In the genomic region with DNA sequence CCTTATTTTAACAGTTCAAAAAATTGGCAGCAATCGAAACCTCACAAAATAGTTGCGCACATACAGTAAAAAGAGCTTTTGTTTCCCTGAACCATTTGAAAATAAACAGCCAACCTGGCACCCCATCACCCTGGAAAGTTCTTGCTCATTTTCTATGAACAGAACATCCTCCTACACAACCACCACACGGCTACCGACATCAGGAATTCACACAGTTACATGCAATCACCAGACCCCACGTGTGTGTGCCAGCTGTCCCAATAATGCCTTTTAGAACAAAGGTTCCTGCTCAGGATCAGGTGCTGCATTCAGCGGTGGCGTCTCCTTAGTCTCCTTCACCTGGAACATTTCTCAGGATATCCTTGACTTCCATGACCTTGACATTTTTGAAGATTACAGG, we compare ENCODE assay signal across 24 cellular contexts.
"Had no signal": no experiment of that assay in that cellular context is flagged by ENCODE, and none has a peak within 500 bp of the region (broad histone marks: within the 10 kb centered on the region; RNA-seq: fewer than 3 reads in every experiment).

No MANE protein-coding gene starts in this region.

- H3K27ac ChIP-seq: foreskin keratinocyte, heart right ventricle, left lung, skin epidermis, testis, transverse colon had no signal

- ATAC-seq: activated CD4-positive, alpha-beta T cell treated with anti-CD3 and anti-CD28 coated beads for 36 hours; activated T-helper 17 cell treated with anti-CD3 and anti-CD28 coated beads, Interleukin-2, amount 50 U/mL, for 72 hours; esophagus mucosa; foreskin keratinocyte; heart right ventricle; left lung; mucosa of descending colon; natural killer cell treated with Interleukin-12 subunit alpha and Interleukin-12 subunit beta and Interleukin-15 and Interleukin-18, amount 100 ng/mL, for 72 hours; sciatic nerve; stimulated activated naive CD8-positive, alpha-beta T cell treated with anti-CD3 and anti-CD28 coated beads, Interleukin-15, Interleukin-2, amounts not matched to agents 100 U/mL and 50 U/mL, for 24 hours; T-cell had no signal

- DNase-seq: activated CD4-positive, alpha-beta T cell treated with anti-CD3 and anti-CD28 coated beads for 36 hours; activated CD4-positive, alpha-beta T cell treated with anti-CD3 and anti-CD28 coated beads, Interleukin-2, amount 50 U/mL, for 4 hours; activated CD4-positive, CD25-positive, alpha-beta regulatory T cell; activated gamma-delta T cell treated with Interleukin-2 at 50 U/mL for 16 hours; activated naive CD8-positive, alpha-beta T cell treated with anti-CD3 and anti-CD28 coated beads, Interleukin-2, amount 10 ng/mL, durations not matched to agents 7 days and 5 days; amniotic stem cell; caudate nucleus; cortex of kidney; heart right ventricle; left lung; mucosa of descending colon; posterior cingulate gyrus; stimulated activated CD4-positive, alpha-beta T cell treated with anti-CD3 and anti-CD28 coated beads, Interleukin-12 subunit alpha, Interleukin-12 subunit beta, amount 100 ng/mL, for 4 hours; stimulated activated CD4-positive, alpha-beta T cell treated with anti-CD3 and anti-CD28 coated beads, Interleukin-4, amount 100 ng/mL, for 1 hour; stimulated activated naive CD8-positive, alpha-beta T cell treated with anti-CD3 and anti-CD28 coated beads, Interleukin-15, Interleukin-2, amounts not matched to agents 100 U/mL and 50 U/mL, for 24 hours; testis; transverse colon had no signal

- H3K9me3 ChIP-seq: heart right ventricle, left lung, testis, transverse colon had no signal

- H3K36me3 Mint-ChIP-seq: natural killer cell treated with Interleukin-12 subunit alpha and Interleukin-12 subunit beta and Interleukin-15 and Interleukin-18, amount 100 ng/mL, for 72 hours; T-cell had no signal

- H3K27me3 ChIP-seq: foreskin keratinocyte, heart right ventricle, left lung, testis, transverse colon had no signal

- H3K27ac Mint-ChIP-seq: activated CD4-positive, alpha-beta T cell treated with anti-CD3 and anti-CD28 coated beads for 36 hours; activated naive CD8-positive, alpha-beta T cell treated with anti-CD3 and anti-CD28 coated beads, Interleukin-2, amount 10 ng/mL, durations not matched to agents 7 days and 5 days had no signal

- H3K4me1 ChIP-seq: left lung, testis had no signal

- H3K36me3 ChIP-seq: heart right ventricle, left lung, transverse colon had no signal

- H3K4me3 Mint-ChIP-seq: activated CD4-positive, alpha-beta T cell treated with anti-CD3 and anti-CD28 coated beads for 36 hours; activated naive CD8-positive, alpha-beta T cell treated with anti-CD3 and anti-CD28 coated beads, Interleukin-2, amount 10 ng/mL, durations not matched to agents 7 days and 5 days; natural killer cell treated with Interleukin-12 subunit alpha and Interleukin-12 subunit beta and Interleukin-15 and Interleukin-18, amount 100 ng/mL, for 72 hours had no signal

- H3K4me3 ChIP-seq: heart right ventricle, left lung, mucosa of descending colon, skin epidermis, testis, transverse colon had no signal

- H3K9me3 Mint-ChIP-seq: activated T-helper 17 cell treated with anti-CD3 and anti-CD28 coated beads, Interleukin-2, amount 50 U/mL, for 72 hours; T-cell had no signal
